Comparison of ENCODE assay signal across 15 cellular contexts in genomic region chr2:241304039-241304670, GRCh38.
"Had no signal": no experiment of that assay in that cellular context is flagged by ENCODE, and none has a peak within 500 bp of the region (broad histone marks: within the 10 kb centered on the region; RNA-seq: fewer than 3 reads in every experiment).

No MANE protein-coding gene starts in this region.

- H3K36me3 ChIP-seq: esophagus muscularis mucosa, gastrocnemius medialis, pancreas, uterus had no signal

- DNase-seq: activated CD4-positive, alpha-beta T cell treated with anti-CD3 and anti-CD28 coated beads, Interleukin-2, amount 50 U/mL, for 1 hour; activated CD4-positive, CD25-positive, alpha-beta regulatory T cell; activated effector memory CD4-positive, alpha-beta T cell treated with anti-CD3 and anti-CD28 coated beads, Interleukin-2, amount 50 U/mL, for 16 hours; activated naive CD8-positive, alpha-beta T cell treated with anti-CD3 and anti-CD28 coated beads, Interleukin-2, amount 10 ng/mL, durations not matched to agents 7 days and 5 days; anterior cingulate cortex; gastrocnemius medialis; pancreas; retina; stimulated activated CD4-positive, alpha-beta T cell treated with anti-CD3 and anti-CD28 coated beads, Interleukin-4, amount 100 ng/mL, for 4 hours; uterus had no signal

- H3K27ac ChIP-seq: esophagus muscularis mucosa, skin epidermis, uterus had no signal

- H3K27me3 ChIP-seq: esophagus muscularis mucosa, gastrocnemius medialis, pancreas, uterus had no signal

- H3K9me3 ChIP-seq: esophagus muscularis mucosa, gastrocnemius medialis, pancreas, uterus had no signal

- H3K9me3 Mint-ChIP-seq: activated naive CD8-positive, alpha-beta T cell treated with anti-CD3 and anti-CD28 coated beads, Interleukin-2, amount 10 ng/mL, durations not matched to agents 7 days and 5 days; T-helper 1 cell treated with Interleukin-12 subunit alpha and Interleukin-12 subunit beta and Interleukin-4 antibody, amounts not matched to agents 30 μg/mL and 1 μg/mL, for 36 hours had no signal

- H3K4me3 ChIP-seq: esophagus muscularis mucosa, gastrocnemius medialis, pancreas, skin epidermis, uterus had no signal

- FAIRE-seq: keratinocyte, pancreas, TTC549 had no signal

- H3K4me3 Mint-ChIP-seq: activated naive CD8-positive, alpha-beta T cell treated with anti-CD3 and anti-CD28 coated beads, Interleukin-2, amount 10 ng/mL, durations not matched to agents 7 days and 5 days; T-helper 1 cell treated with Interleukin-12 subunit alpha and Interleukin-12 subunit beta and Interleukin-4 antibody, amounts not matched to agents 30 μg/mL and 1 μg/mL, for 36 hours had no signal

- H3K27me3 Mint-ChIP-seq: activated naive CD8-positive, alpha-beta T cell treated with anti-CD3 and anti-CD28 coated beads, Interleukin-2, amount 10 ng/mL, durations not matched to agents 7 days and 5 days had no signal

- ATAC-seq: gastrocnemius medialis had no signal

- H3K27ac Mint-ChIP-seq: activated naive CD8-positive, alpha-beta T cell treated with anti-CD3 and anti-CD28 coated beads, Interleukin-2, amount 10 ng/mL, durations not matched to agents 7 days and 5 days; T-helper 1 cell treated with Interleukin-12 subunit alpha and Interleukin-12 subunit beta and Interleukin-4 antibody, amounts not matched to agents 30 μg/mL and 1 μg/mL, for 36 hours had no signal
